Comparison of ENCODE assay signal across 18 cellular contexts in genomic region chr4:2304877-2305561, GRCh38.
"Had no signal": no experiment of that assay in that cellular context is flagged by ENCODE, and none has a peak within 500 bp of the region (broad histone marks: within the 10 kb centered on the region; RNA-seq: fewer than 3 reads in every experiment).

No MANE protein-coding gene starts in this region.

- ATAC-seq: pancreas had no signal

- H3K27me3 Mint-ChIP-seq: activated B cell treated with CpG ODN at 0.5 μM for 24 hours; stimulated activated naive CD8-positive, alpha-beta T cell treated with anti-CD3 and anti-CD28 coated beads, Interleukin-15, Interleukin-2, amounts not matched to agents 100 ng/mL and 50 ng/mL, for 24 hours had no signal

- H3K27ac ChIP-seq: cardiac muscle cell, esophagus squamous epithelium, pancreas, SJSA1, testis, upper lobe of left lung had no signal

- H3K36me3 Mint-ChIP-seq: mesothelial cell of epicardium had no signal

- H3K4me3 ChIP-seq: cardiac muscle cell, esophagus squamous epithelium, pancreas, SJSA1, smooth muscle cell, testis, upper lobe of left lung had no signal

- H3K27ac Mint-ChIP-seq: activated B cell treated with CpG ODN at 0.5 μM for 24 hours; mesothelial cell of epicardium; stimulated activated naive CD8-positive, alpha-beta T cell treated with anti-CD3 and anti-CD28 coated beads, Interleukin-15, Interleukin-2, amounts not matched to agents 100 ng/mL and 50 ng/mL, for 24 hours had no signal

- H3K4me1 Mint-ChIP-seq: activated B cell treated with CpG ODN at 0.5 μM for 24 hours, mesothelial cell of epicardium, neural crest cell had no signal

- H3K36me3 ChIP-seq: cardiac muscle cell, esophagus squamous epithelium, pancreas, SJSA1 had no signal

- H3K4me3 Mint-ChIP-seq: activated B cell treated with CpG ODN at 0.5 μM for 24 hours; mesothelial cell of epicardium; neural crest cell; stimulated activated naive CD8-positive, alpha-beta T cell treated with anti-CD3 and anti-CD28 coated beads, Interleukin-15, Interleukin-2, amounts not matched to agents 100 ng/mL and 50 ng/mL, for 24 hours had no signal

- H3K4me1 ChIP-seq: pancreas, SJSA1, testis, upper lobe of left lung had no signal

- H3K27me3 ChIP-seq: cardiac muscle cell, esophagus squamous epithelium, pancreas, SJSA1, testis, upper lobe of left lung had no signal

- H3K9me3 ChIP-seq: esophagus squamous epithelium, pancreas, SJSA1, testis had no signal

- DNase-seq: activated B cell treated with CpG ODN at 0.5 μM for 24 hours; activated CD4-positive, alpha-beta T cell treated with anti-CD3 and anti-CD28 coated beads for 48 hours; activated CD8-positive, alpha-beta memory T cell treated with anti-CD3 and anti-CD28 coated beads for 24 hours; activated naive CD4-positive, alpha-beta T cell treated with anti-CD3 and anti-CD28 coated beads, Interleukin-2, amount 50 U/mL, for 16 hours; activated T-cell treated with anti-CD3 and anti-CD28 coated beads for 4 hours; effector CD4-positive, alpha-beta T cell; esophagus squamous epithelium; hippocampal formation; T-helper 2 cell; testis had no signal
